In the genomic region with DNA sequence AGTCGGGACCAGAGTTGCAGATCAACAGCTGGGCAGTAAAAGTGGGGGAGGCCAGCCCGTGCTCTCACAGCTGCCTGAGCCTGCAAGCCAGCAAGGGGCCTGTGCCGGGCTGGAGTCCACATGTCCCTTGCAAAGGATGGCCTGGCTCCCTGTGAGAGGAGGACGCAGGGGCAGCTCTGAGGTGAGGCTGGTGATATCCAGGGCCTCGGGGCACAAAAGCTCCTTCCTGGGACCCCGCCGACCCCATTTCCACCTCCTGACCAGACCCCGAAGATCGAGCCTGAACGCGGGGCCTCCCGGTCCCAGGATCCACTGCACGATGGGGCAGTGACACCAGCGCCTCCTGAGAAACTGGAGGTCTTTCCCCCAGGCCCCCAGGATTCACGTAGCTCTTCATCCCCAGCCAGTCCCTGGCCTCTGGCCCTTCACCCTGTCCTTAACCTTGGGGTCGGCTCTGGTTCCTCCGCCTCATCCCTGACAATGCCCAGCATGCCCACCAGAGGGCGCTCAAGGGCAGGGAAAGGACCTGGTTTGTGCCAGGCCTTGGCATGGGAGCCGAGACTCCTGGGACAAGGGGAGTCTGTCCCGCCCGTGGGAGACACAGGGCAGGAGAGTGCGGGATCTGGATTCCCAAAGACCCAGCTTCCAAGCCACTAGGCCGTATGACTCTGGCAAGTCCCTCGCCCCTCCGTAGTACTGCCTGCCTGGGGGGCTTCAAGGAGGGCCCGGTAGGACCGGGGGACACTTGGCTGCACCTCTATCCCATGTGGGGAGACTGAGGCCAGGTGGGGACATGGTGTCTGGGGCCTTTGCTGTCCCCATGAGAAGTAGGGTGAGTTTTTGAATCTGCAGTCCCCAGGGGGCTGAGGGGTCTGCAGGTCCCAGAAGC, we compare ENCODE assay signal across 8 cellular contexts. TPM values are rescaled to one million over a fixed set of nuclear protein-coding genes. Genes with fewer than 3 reads are reported as not detected.
DNase-seq lines count a peak whose midpoint lies in the region; ATAC-seq, FAIRE-seq and TF ChIP-seq lines count a peak whose summit lies in the region.

No MANE protein-coding gene starts in this region.

- ATAC-seq in GM21786 (IDR thresholded peaks at IDR 0.05; ENCODE audit: unreplicated experiment), result no peak

- TF ChIP-seq CTCF in BE2C (IDR thresholded peaks at IDR 0.05; ENCODE audit: low read depth, low read length), result peak; percentile 92

- H3K4me3 ChIP-seq in BE2C (ENCODE audit: low read depth, low read length) (no peak overlapping the region), HAP-1 (no peak overlapping the region)

- H3K36me3 ChIP-seq in BE2C (no peaks in the 10 kb centered on the region), HAP-1 (replicated peaks) (no peaks in the 10 kb centered on the region)

- FAIRE-seq in urothelium cell line (lab: Jason Lieb, UNC), result peak; percentile 88

- H3K27me3 ChIP-seq in BE2C, result no peaks in the 10 kb centered on the region
- H3K27me3 ChIP-seq in HAP-1 (ENCODE audit: low read depth), result no peaks in the 10 kb centered on the region

- H3K4me1 ChIP-seq in BE2C (peaks cover 51% of the 10 kb centered on the region), HAP-1 (peaks cover 6% of the 10 kb centered on the region)

- H3K9me3 ChIP-seq in BE2C (no peaks in the 10 kb centered on the region), HAP-1 (no peaks in the 10 kb centered on the region)

- intact Hi-C loops in posterior cingulate gyrus (cut with DNase I), result loop anchor here (1.0 to 10.0 kb wide), 3 partner anchors 122 to 550 kb away; no protein-coding TSS in a partner anchor

- in situ Hi-C loops in HAP-1 (cut with MboI; ENCODE audit: low sequenced_read_pairs), result loop anchor here (10.0 kb wide), 2 partner anchors 330 to 540 kb away; a partner anchor contains a TSS

- DNase-seq in BE2C, result peak; percentile 91
- DNase-seq in HAP-1 (ENCODE audit: low spot score in 2 of 2), result peak; percentile 47 to 93
- peak; percentile 40 for DNase-seq in SHP77 treated with DMSO at 0.1 percent for 48 hours (lab: John Stamatoyannopoulos, UW)
- peak; percentile 61 for DNase-seq in activated effector memory CD4-positive, alpha-beta T cell treated with Interleukin-2 at 50 U/mL for 16 hours
- DNase-seq in germinal center (ENCODE audit: low spot score), result peak; percentile 67
- DNase-seq in posterior cingulate gyrus, result peak; percentile 72 to 98 (median 90)
- peak; percentile 85 for DNase-seq in urothelium cell line (ENCODE audit: low spot score)

RNA-seq across cellular contexts. Expression of a gene that starts 17.8 kb away (rescaled TPM):
- polyA plus RNA-seq in BE2C (2012; ENCODE audit: insufficient read depth, insufficient read length, low read depth), result not detected

Comparison
In these comparisons a context has a peak if more than half of its experiments do, and no peak if none do; other contexts are left out.
1. DNase-seq: peak in every context shown above with its lines; median percentile 91 in BE2C; 90 in posterior cingulate gyrus; 85 in urothelium cell line; 70 in HAP-1; 67 in germinal center; 61 in activated effector memory CD4-positive, alpha-beta T cell treated with Interleukin-2 at 50 U/mL for 16 hours; 40 in SHP77 treated with DMSO at 0.1 percent for 48 hours.